ENCODE assay signal across 1 cellular context in genomic region chr10:70048309-70048708, GRCh38.
TF ChIP-seq lines count a peak whose summit lies in the region.

No MANE protein-coding gene starts in this region.

TF ChIP-seq in HepG2, 621 proteins besides CTCF, POLR2A, EP300 and RAD21 (continued from another document):
- no peak for TF ChIP-seq ZNF552 (CRISPR knock-in tag; IDR thresholded peaks at IDR 0.05; ENCODE audit: borderline replicate concordance)
- TF ChIP-seq ZNF446 (CRISPR knock-in tag; IDR thresholded peaks at IDR 0.05): no peak
- no peak for TF ChIP-seq RNF2 (conservative IDR thresholded peaks at IDR 0.05; ENCODE audit: low read depth)
- no peak for TF ChIP-seq ZSCAN25 (CRISPR knock-in tag; IDR thresholded peaks at IDR 0.05)
- no peak for TF ChIP-seq KLF9 (CRISPR knock-in tag; IDR thresholded peaks at IDR 0.05; ENCODE audit: low read depth)
- no peak for TF ChIP-seq ZKSCAN5 (CRISPR knock-in tag; IDR thresholded peaks at IDR 0.05)
- no peak for TF ChIP-seq CCDC6 (CRISPR knock-in tag; IDR thresholded peaks at IDR 0.05)
- no peak for TF ChIP-seq ZBTB20 (CRISPR knock-in tag; IDR thresholded peaks at IDR 0.05; ENCODE audit: borderline replicate concordance, low read depth)
- TF ChIP-seq KDM1A (CRISPR knock-in tag; IDR thresholded peaks at IDR 0.05): 0 out of 2 replicates have a peak, but pooled peaks have one; percentile 10
- peak; percentile 42; the same call in 1 of the 2 replicates for TF ChIP-seq ZMYM3 (CRISPR knock-in tag; IDR thresholded peaks at IDR 0.05)
- TF ChIP-seq STAT6 (CRISPR knock-in tag; IDR thresholded peaks at IDR 0.05; ENCODE audit: borderline replicate concordance): no peak
- TF ChIP-seq ZNF263 (CRISPR knock-in tag; IDR thresholded peaks at IDR 0.05): no peak
- TF ChIP-seq MXD1 (CRISPR knock-in tag; IDR thresholded peaks at IDR 0.05): no peak
- TF ChIP-seq SAFB2 (CRISPR knock-in tag; IDR thresholded peaks at IDR 0.05; ENCODE audit: borderline replicate concordance, low read depth): no peak
- TF ChIP-seq ARID5B (CRISPR knock-in tag; IDR thresholded peaks at IDR 0.05): peak; percentile 12; the same call in 1 of the 2 replicates
- no peak for TF ChIP-seq DBP (CRISPR knock-in tag; IDR thresholded peaks at IDR 0.05; ENCODE audit: not compliant biosample characterization)
- no peak for TF ChIP-seq CREBL2 (CRISPR knock-in tag; IDR thresholded peaks at IDR 0.05; ENCODE audit: borderline replicate concordance)
- no peak for TF ChIP-seq SIN3B (IDR thresholded peaks at IDR 0.05; ENCODE audit: low read length)
- no peak for TF ChIP-seq PHF21A (CRISPR knock-in tag; IDR thresholded peaks at IDR 0.05)
- TF ChIP-seq ZNF17 (CRISPR knock-in tag; IDR thresholded peaks at IDR 0.05): no peak
- TF ChIP-seq CHCHD3 (CRISPR knock-in tag; IDR thresholded peaks at IDR 0.05): no peak
- TF ChIP-seq MEIS1 (CRISPR knock-in tag; IDR thresholded peaks at IDR 0.05; ENCODE audit: borderline replicate concordance): no peak
- no peak for TF ChIP-seq NAIF1 (CRISPR knock-in tag; IDR thresholded peaks at IDR 0.05; ENCODE audit: borderline replicate concordance)
- TF ChIP-seq DPF2 (CRISPR knock-in tag; IDR thresholded peaks at IDR 0.05; ENCODE audit: borderline replicate concordance, low read depth): no peak
- TF ChIP-seq KDM5B (CRISPR knock-in tag; IDR thresholded peaks at IDR 0.05; ENCODE audit: borderline replicate concordance): no peak
- TF ChIP-seq ZNF30 (CRISPR knock-in tag; IDR thresholded peaks at IDR 0.05): no peak
- TF ChIP-seq NFYC (CRISPR knock-in tag; IDR thresholded peaks at IDR 0.05): no peak
- TF ChIP-seq MEF2D (CRISPR knock-in tag; IDR thresholded peaks at IDR 0.05): no peak
- no peak for TF ChIP-seq MAFG (CRISPR knock-in tag; IDR thresholded peaks at IDR 0.05)
- no peak for TF ChIP-seq CBX2 (IDR thresholded peaks at IDR 0.05; ENCODE audit: low read depth, low read length)
- TF ChIP-seq CBX2 (CRISPR knock-in tag; IDR thresholded peaks at IDR 0.05; ENCODE audit: low read depth): no peak
- no peak for TF ChIP-seq ZNF883 (CRISPR knock-in tag; IDR thresholded peaks at IDR 0.05; ENCODE audit: not compliant biosample characterization)
- TF ChIP-seq ZNF629 (CRISPR knock-in tag; conservative IDR thresholded peaks at IDR 0.05): peak; percentile 93
- TF ChIP-seq TBX3 (IDR thresholded peaks at IDR 0.05; ENCODE audit: borderline replicate concordance): no peak
- no peak for TF ChIP-seq ESRRA (CRISPR knock-in tag; IDR thresholded peaks at IDR 0.05; ENCODE audit: low read depth)
- no peak for TF ChIP-seq TCF7L2 (IDR thresholded peaks at IDR 0.05; ENCODE audit: low read depth, low read length)
- TF ChIP-seq MED13 (CRISPR knock-in tag; IDR thresholded peaks at IDR 0.05): no peak
- no peak for TF ChIP-seq ZSCAN12 (CRISPR knock-in tag; IDR thresholded peaks at IDR 0.05)
- TF ChIP-seq TMF1 (CRISPR knock-in tag; IDR thresholded peaks at IDR 0.05; ENCODE audit: low read depth): no peak
- no peak for TF ChIP-seq TRIM22 (IDR thresholded peaks at IDR 0.05)
- TF ChIP-seq HNF4G (IDR thresholded peaks at IDR 0.05; ENCODE audit: borderline replicate concordance, low read depth, low read length): peak; percentile 20; the same call in 1 of the 2 replicates
- TF ChIP-seq HNF4G (CRISPR knock-in tag; IDR thresholded peaks at IDR 0.05; ENCODE audit: borderline replicate concordance, low read depth): no peak
- no peak for TF ChIP-seq BORCS8-MEF2B (CRISPR knock-in tag; IDR thresholded peaks at IDR 0.05)
- no peak for TF ChIP-seq RARA (CRISPR knock-in tag; IDR thresholded peaks at IDR 0.05)
- no peak for TF ChIP-seq SETDB1 (CRISPR knock-in tag; IDR thresholded peaks at IDR 0.05; ENCODE audit: borderline replicate concordance)
- no peak for TF ChIP-seq HNRNPLL (IDR thresholded peaks at IDR 0.05; ENCODE audit: low read depth, low read length, poor library complexity, severe bottlenecking)
- 0 out of 2 replicates have a peak, but pooled peaks have one; percentile 17 for TF ChIP-seq SOX5 (CRISPR knock-in tag; IDR thresholded peaks at IDR 0.05; ENCODE audit: borderline replicate concordance)
- no peak for TF ChIP-seq ZBTB43 (CRISPR knock-in tag; conservative IDR thresholded peaks at IDR 0.05)
- TF ChIP-seq TEAD3 (CRISPR knock-in tag; optimal IDR thresholded peaks at IDR 0.05; ENCODE audit: borderline replicate concordance): peak; percentile 25
- TF ChIP-seq AKNA (CRISPR knock-in tag; IDR thresholded peaks at IDR 0.05; ENCODE audit: borderline replicate concordance): no peak
- TF ChIP-seq NFRKB (IDR thresholded peaks at IDR 0.05): no peak
- TF ChIP-seq ZNF788 (CRISPR knock-in tag; IDR thresholded peaks at IDR 0.05; ENCODE audit: borderline replicate concordance): no peak
- TF ChIP-seq NFIB (CRISPR knock-in tag; IDR thresholded peaks at IDR 0.05; ENCODE audit: borderline replicate concordance): no peak
- no peak for TF ChIP-seq ZNF317 (CRISPR knock-in tag; IDR thresholded peaks at IDR 0.05)
- no peak for TF ChIP-seq FOXM1 (CRISPR knock-in tag; IDR thresholded peaks at IDR 0.05)
- TF ChIP-seq HNF4A (CRISPR knock-in tag; IDR thresholded peaks at IDR 0.05): peak; percentile 67
